Comparison of ENCODE assay signal across 8 cellular contexts in genomic region chr5:139746691-139747582, GRCh38. TPM values are rescaled to one million over a fixed set of nuclear protein-coding genes. Genes with fewer than 3 reads are reported as not detected.
DNase-seq lines count a peak whose midpoint lies in the region; ATAC-seq and TF ChIP-seq lines count a peak whose summit lies in the region.

No MANE protein-coding gene starts in this region.

- peak; percentile 11 for DNase-seq in NCI-H2196 (lab: John Stamatoyannopoulos, UW; ENCODE audit: unreplicated experiment)
- no peak for DNase-seq in NCI-H2196 treated with DMSO at 0.1 percent for 48 hours (lab: John Stamatoyannopoulos, UW; ENCODE audit: unreplicated experiment)
- peak; percentile 65 for DNase-seq in WTC11 (ENCODE audit: low spot score)
- DNase-seq in caudate nucleus (lab: John Stamatoyannopoulos, UW): peak in 22 of 61 donors; percentile 17 to 76 (median 52)
- DNase-seq in memory B cell (ENCODE audit: low spot score in 2 of 2): peak; percentile 67 to 74
- DNase-seq in stimulated activated CD8-positive, alpha-beta memory T cell treated with anti-CD3 and anti-CD28 coated beads, Interleukin-4, amount 100 ng/mL, for 1 hour (ENCODE audit: low read depth in 2 of 2, low spot score in 1 of 2): peak; percentile 53 to 55
- no peak for DNase-seq in NCI-H2107 treated with DMSO at 0.1 percent for 48 hours (lab: John Stamatoyannopoulos, UW; ENCODE audit: unreplicated experiment)

- POLR2A ChIA-PET in WTC11 (lab: Charles Lee): interaction anchor here (1.0 to 3.1 kb wide), 10 partner anchors 8 to 114 kb away, joined by 3 to 26 read pairs (median 4); partner anchors contain the start of gene CXXC5

- ATAC-seq in HG03196 (IDR thresholded peaks at IDR 0.05; ENCODE audit: unreplicated experiment): peak; percentile 46
- peak; percentile 6 for ATAC-seq in WTC11
- ATAC-seq in memory B cell (ENCODE audit: low read depth): peak; percentile 73

- peak overlapping the region; percentile 43; the same call in 1 of the 2 replicates for H3K27ac Mint-ChIP-seq in WTC11
- H3K27ac Mint-ChIP-seq in memory B cell: peak overlapping the region; percentile 90

- H3K4me3 Mint-ChIP-seq in WTC11 (peak overlapping the region; percentile 77), memory B cell (peak overlapping the region; percentile 91)

- CTCF ChIA-PET in WTC11 (lab: Charles Lee): interaction anchor here (0.6 to 9.7 kb wide), 14 partner anchors 16 to 296 kb away, joined by 3 to 99 read pairs (median 5); partner anchors contain the start of gene CXXC5

- H3K9me3 Mint-ChIP-seq in WTC11: no peaks in the 10 kb centered on the region
- no peaks in the 10 kb centered on the region for H3K9me3 Mint-ChIP-seq in memory B cell

- H3K4me1 Mint-ChIP-seq in WTC11: peaks cover 49% of the 10 kb centered on the region
- peaks cover 36% of the 10 kb centered on the region for H3K4me1 Mint-ChIP-seq in memory B cell

- H3K27me3 Mint-ChIP-seq in WTC11 (ENCODE audit: low read depth): peaks cover 73% of the 10 kb centered on the region
- no peaks in the 10 kb centered on the region for H3K27me3 Mint-ChIP-seq in memory B cell

- H3K27ac ChIP-seq in caudate nucleus (ENCODE audit: low read depth, low read length): peak overlapping the region; percentile 63

- TF ChIP-seq CTCF in WTC11 (IDR thresholded peaks at IDR 0.05): no peak

- H3K36me3 Mint-ChIP-seq in WTC11 (no peaks in the 10 kb centered on the region), memory B cell (no peaks in the 10 kb centered on the region)

TF ChIP-seq in WTC11, 78 proteins besides CTCF, POLR2A, EP300 and RAD21 (continues in another document):
- no peak for TF ChIP-seq ZNF416 (CRISPR knock-in tag; IDR thresholded peaks at IDR 0.05)
- TF ChIP-seq, protein P1, sequence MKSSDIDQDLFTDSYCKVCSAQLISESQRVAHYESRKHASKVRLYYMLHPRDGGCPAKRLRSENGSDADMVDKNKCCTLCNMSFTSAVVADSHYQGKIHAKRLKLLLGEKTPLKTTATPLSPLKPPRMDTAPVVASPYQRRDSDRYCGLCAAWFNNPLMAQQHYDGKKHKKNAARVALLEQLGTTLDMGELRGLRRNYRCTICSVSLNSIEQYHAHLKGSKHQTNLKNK (CRISPR knock-in tag; IDR thresholded peaks at IDR 0.05): no peak
- no peak for TF ChIP-seq OVOL2 (CRISPR knock-in tag; IDR thresholded peaks at IDR 0.05; ENCODE audit: borderline replicate concordance)
- TF ChIP-seq ZNF138 (CRISPR knock-in tag; conservative IDR thresholded peaks at IDR 0.05): no peak
- no peak for TF ChIP-seq GABPB1 (CRISPR knock-in tag; IDR thresholded peaks at IDR 0.05)
- TF ChIP-seq, protein P2, sequence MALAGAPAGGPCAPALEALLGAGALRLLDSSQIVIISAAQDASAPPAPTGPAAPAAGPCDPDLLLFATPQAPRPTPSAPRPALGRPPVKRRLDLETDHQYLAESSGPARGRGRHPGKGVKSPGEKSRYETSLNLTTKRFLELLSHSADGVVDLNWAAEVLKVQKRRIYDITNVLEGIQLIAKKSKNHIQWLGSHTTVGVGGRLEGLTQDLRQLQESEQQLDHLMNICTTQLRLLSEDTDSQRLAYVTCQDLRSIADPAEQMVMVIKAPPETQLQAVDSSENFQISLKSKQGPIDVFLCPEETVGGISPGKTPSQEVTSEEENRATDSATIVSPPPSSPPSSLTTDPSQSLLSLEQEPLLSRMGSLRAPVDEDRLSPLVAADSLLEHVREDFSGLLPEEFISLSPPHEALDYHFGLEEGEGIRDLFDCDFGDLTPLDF (CRISPR knock-in tag; IDR thresholded peaks at IDR 0.05): no peak
- no peak; the same call in 1 of the 2 replicates for TF ChIP-seq MYBL2 (CRISPR knock-in tag; IDR thresholded peaks at IDR 0.05)
- TF ChIP-seq NR3C1 (CRISPR knock-in tag; conservative IDR thresholded peaks at IDR 0.05; ENCODE audit: low read depth): no peak
- TF ChIP-seq ZBTB21 (CRISPR knock-in tag; IDR thresholded peaks at IDR 0.05; ENCODE audit: borderline replicate concordance): no peak
- TF ChIP-seq, protein P3, sequence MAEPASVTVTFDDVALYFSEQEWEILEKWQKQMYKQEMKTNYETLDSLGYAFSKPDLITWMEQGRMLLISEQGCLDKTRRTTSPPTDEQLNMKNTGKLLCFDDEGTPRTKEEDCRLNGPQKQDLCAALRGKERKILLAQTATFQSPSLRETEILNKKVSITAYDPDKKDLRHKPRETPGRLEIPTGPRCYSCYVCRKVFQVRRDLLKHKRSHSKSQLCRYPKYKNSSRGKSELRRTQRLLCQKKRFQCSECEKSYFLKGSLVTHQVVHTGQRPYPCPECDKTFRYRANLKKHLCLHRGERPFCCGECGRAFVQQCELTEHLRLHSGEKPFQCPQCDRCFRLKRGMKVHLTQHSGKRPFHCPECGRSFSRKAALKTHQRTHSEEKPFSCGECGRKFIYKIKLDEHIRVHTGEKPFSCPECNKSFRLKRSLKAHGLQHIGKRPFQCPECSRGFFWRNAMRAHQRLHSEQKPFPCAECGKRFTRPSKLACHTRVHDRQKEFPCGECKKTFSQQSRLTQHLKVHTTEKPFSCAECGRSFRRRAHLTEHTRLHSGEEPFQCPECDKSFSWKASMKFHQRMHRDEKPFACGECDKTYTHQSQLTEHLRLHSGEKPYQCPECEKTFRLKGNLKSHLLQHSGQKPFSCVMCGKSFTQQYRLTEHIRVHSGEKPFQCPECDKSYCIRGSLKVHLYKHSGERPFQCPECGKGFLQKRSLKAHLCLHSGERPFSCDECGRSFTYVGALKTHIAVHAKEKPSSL (CRISPR knock-in tag; conservative IDR thresholded peaks at IDR 0.05): no peak
- no peak for TF ChIP-seq ZNF281 (CRISPR knock-in tag; IDR thresholded peaks at IDR 0.05)
- TF ChIP-seq ZNF263 (CRISPR knock-in tag; IDR thresholded peaks at IDR 0.05; ENCODE audit: low read depth): no peak
- TF ChIP-seq JAZF1 (CRISPR knock-in tag; IDR thresholded peaks at IDR 0.05): no peak
- TF ChIP-seq, protein P4, sequence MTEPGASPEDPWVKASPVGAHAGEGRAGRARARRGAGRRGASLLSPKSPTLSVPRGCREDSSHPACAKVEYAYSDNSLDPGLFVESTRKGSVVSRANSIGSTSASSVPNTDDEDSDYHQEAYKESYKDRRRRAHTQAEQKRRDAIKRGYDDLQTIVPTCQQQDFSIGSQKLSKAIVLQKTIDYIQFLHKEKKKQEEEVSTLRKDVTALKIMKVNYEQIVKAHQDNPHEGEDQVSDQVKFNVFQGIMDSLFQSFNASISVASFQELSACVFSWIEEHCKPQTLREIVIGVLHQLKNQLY (CRISPR knock-in tag; IDR thresholded peaks at IDR 0.05): no peak
- peak; percentile 58; the same call in 1 of the 2 replicates for TF ChIP-seq CREB1 (CRISPR knock-in tag; IDR thresholded peaks at IDR 0.05)
- no peak for TF ChIP-seq NR2C2 (CRISPR knock-in tag; IDR thresholded peaks at IDR 0.05)
- TF ChIP-seq FOXP1 (CRISPR knock-in tag; IDR thresholded peaks at IDR 0.05; ENCODE audit: borderline replicate concordance): no peak
- TF ChIP-seq SMAD4 (CRISPR knock-in tag; IDR thresholded peaks at IDR 0.05): no peak
- TF ChIP-seq ZNF232 (CRISPR knock-in tag; IDR thresholded peaks at IDR 0.05): no peak
- TF ChIP-seq NFATC4 (CRISPR knock-in tag; IDR thresholded peaks at IDR 0.05): no peak
- TF ChIP-seq ATF2 (CRISPR knock-in tag; IDR thresholded peaks at IDR 0.05; ENCODE audit: borderline replicate concordance, low read depth): no peak
- no peak for TF ChIP-seq TEAD4 (CRISPR knock-in tag; IDR thresholded peaks at IDR 0.05)
- TF ChIP-seq IRF2 (CRISPR knock-in tag; IDR thresholded peaks at IDR 0.05; ENCODE audit: borderline replicate concordance, low read depth): no peak
- no peak for TF ChIP-seq ZSCAN18 (CRISPR knock-in tag; IDR thresholded peaks at IDR 0.05)

RNA-seq across cellular contexts. Expression of gene PSD2, which starts 48.7 kb away (rescaled TPM):
- total RNA-seq in WTC11 (2021): 0.55 to 0.57 TPM (median 0.57 TPM) in 3 replicates

Comparison
In these comparisons a context has a peak if more than half of its experiments do, and no peak if none do; other contexts are left out.
1. DNase-seq: peak in NCI-H2196 (single experiment), WTC11 (single experiment), memory B cell (2 of 2) and stimulated activated CD8-positive, alpha-beta memory T cell treated with anti-CD3 and anti-CD28 coated beads, Interleukin-4, amount 100 ng/mL, for 1 hour (2 of 2); none in NCI-H2196 treated with DMSO at 0.1 percent for 48 hours (single experiment) and NCI-H2107 treated with DMSO at 0.1 percent for 48 hours (single experiment).
2. ATAC-seq: peak in every context shown above with its lines; median percentile 73 in memory B cell; 46 in HG03196; 6 in WTC11.